24 cellular contexts compared by ENCODE assay signal in the genomic region with DNA sequence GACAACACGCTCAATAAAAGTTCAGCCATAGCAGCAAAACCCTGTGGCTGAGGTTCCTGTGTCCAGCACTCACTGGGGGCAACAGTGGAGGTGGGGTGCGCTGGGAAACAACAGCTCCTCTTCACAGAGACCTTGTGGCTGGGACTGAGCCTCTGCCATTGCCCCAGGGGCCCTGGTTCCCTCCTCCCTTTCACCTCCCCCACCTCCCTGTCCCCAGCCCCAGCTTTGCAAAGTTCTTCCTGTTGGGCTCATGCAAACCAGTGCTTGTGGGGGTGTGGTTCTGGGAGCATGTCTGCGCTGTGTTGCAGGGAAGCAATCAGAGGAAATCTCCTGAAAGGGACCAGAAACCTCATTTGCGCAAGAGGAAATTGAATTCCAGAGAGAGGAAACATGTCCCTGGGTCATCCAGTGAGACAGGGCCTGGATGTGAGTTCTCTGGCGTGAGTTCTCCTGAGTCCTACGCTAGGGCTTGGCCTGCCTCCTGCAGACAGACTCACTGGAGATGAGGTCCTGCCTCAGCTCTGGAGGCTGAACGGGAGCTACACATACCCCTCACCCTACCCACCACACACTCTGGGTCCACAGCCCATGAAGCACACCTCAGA. TPM values are rescaled to one million over a fixed set of nuclear protein-coding genes. Genes with fewer than 3 reads are reported as not detected.
"Had no signal": no experiment of that assay in that cellular context is flagged by ENCODE, and none has a peak within 500 bp of the region (broad histone marks: within the 10 kb centered on the region; RNA-seq: fewer than 3 reads in every experiment).

No MANE protein-coding gene starts in this region.

- H3K27ac Mint-ChIP-seq: activated naive CD4-positive, alpha-beta T cell treated with anti-CD3 and anti-CD28 coated beads, Interleukin-2, amount 50 U/mL, for 24 hours; nephron progenitor cell; progenitor cell of endocrine pancreas; stimulated activated effector memory CD8-positive, alpha-beta T cell treated with anti-CD3 and anti-CD28 coated beads, Interleukin-12 subunit alpha, Interleukin-12 subunit beta, amount 100 ng/mL, for 72 hours; T-helper 1 cell treated with Interleukin-12 subunit alpha and Interleukin-12 subunit beta and Interleukin-4 antibody, amounts not matched to agents 30 μg/mL and 1 μg/mL, for 36 hours; type B pancreatic cell had no signal

- H3K27me3 ChIP-seq: esophagus muscularis mucosa, testis had no signal

- H3K4me3 Mint-ChIP-seq: activated naive CD4-positive, alpha-beta T cell treated with anti-CD3 and anti-CD28 coated beads, Interleukin-2, amount 50 U/mL, for 24 hours; nephron progenitor cell; stimulated activated effector memory CD8-positive, alpha-beta T cell treated with anti-CD3 and anti-CD28 coated beads, Interleukin-12 subunit alpha, Interleukin-12 subunit beta, amount 100 ng/mL, for 72 hours; T-helper 1 cell treated with Interleukin-12 subunit alpha and Interleukin-12 subunit beta and Interleukin-4 antibody, amounts not matched to agents 30 μg/mL and 1 μg/mL, for 36 hours; type B pancreatic cell had no signal

- DNase-seq: activated CD4-positive, alpha-beta T cell treated with anti-CD3 and anti-CD28 coated beads, Interleukin-2, amount 50 U/mL, for 1 hour; activated CD4-positive, CD25-positive, alpha-beta regulatory T cell treated with anti-CD3 and anti-CD28 coated beads, Interleukin-2, amount 50 U/mL, for 72 hours; activated CD8-positive, alpha-beta memory T cell treated with anti-CD3 and anti-CD28 coated beads, Interleukin-2, amount 50 U/mL, for 4 hours; activated effector memory CD4-positive, alpha-beta T cell treated with anti-CD3 and anti-CD28 coated beads, Interleukin-2, amount 50 U/mL, for 16 hours; effector CD8-positive, alpha-beta T cell; left cardiac atrium; midbrain; stimulated activated CD4-positive, alpha-beta T cell treated with anti-CD3 and anti-CD28 coated beads, Interleukin-4, amount 100 ng/mL, for 24 hours; testis had no signal

- H3K36me3 ChIP-seq: breast epithelium, esophagus muscularis mucosa had no signal

- H3K9me3 ChIP-seq: breast epithelium, esophagus muscularis mucosa, testis had no signal

- H3K27ac ChIP-seq: breast epithelium, esophagus muscularis mucosa, testis had no signal

- H3K4me1 Mint-ChIP-seq: activated naive CD4-positive, alpha-beta T cell treated with anti-CD3 and anti-CD28 coated beads, Interleukin-2, amount 50 U/mL, for 24 hours; stimulated activated effector memory CD8-positive, alpha-beta T cell treated with anti-CD3 and anti-CD28 coated beads, Interleukin-12 subunit alpha, Interleukin-12 subunit beta, amount 100 ng/mL, for 72 hours had no signal

- H3K4me1 ChIP-seq: breast epithelium had no signal

- H3K36me3 Mint-ChIP-seq: activated naive CD4-positive, alpha-beta T cell treated with anti-CD3 and anti-CD28 coated beads, Interleukin-2, amount 50 U/mL, for 24 hours; stimulated activated effector memory CD8-positive, alpha-beta T cell treated with anti-CD3 and anti-CD28 coated beads, Interleukin-12 subunit alpha, Interleukin-12 subunit beta, amount 100 ng/mL, for 72 hours; type B pancreatic cell had no signal

- H3K27me3 Mint-ChIP-seq: activated naive CD4-positive, alpha-beta T cell treated with anti-CD3 and anti-CD28 coated beads, Interleukin-2, amount 50 U/mL, for 24 hours had no signal

- H3K4me3 ChIP-seq: breast epithelium, esophagus muscularis mucosa, lung, testis had no signal

- ATAC-seq: stimulated activated effector memory CD8-positive, alpha-beta T cell treated with anti-CD3 and anti-CD28 coated beads, Interleukin-12 subunit alpha, Interleukin-12 subunit beta, amount 100 ng/mL, for 72 hours had no signal

- H3K9me3 Mint-ChIP-seq: activated naive CD4-positive, alpha-beta T cell treated with anti-CD3 and anti-CD28 coated beads, Interleukin-2, amount 50 U/mL, for 24 hours; stimulated activated effector memory CD8-positive, alpha-beta T cell treated with anti-CD3 and anti-CD28 coated beads, Interleukin-12 subunit alpha, Interleukin-12 subunit beta, amount 100 ng/mL, for 72 hours; T-helper 1 cell treated with Interleukin-12 subunit alpha and Interleukin-12 subunit beta and Interleukin-4 antibody, amounts not matched to agents 30 μg/mL and 1 μg/mL, for 36 hours had no signal

RNA-seq across cellular contexts. Expression of gene FATE1, which starts 7.4 kb away (rescaled TPM):
- total RNA-seq: astrocyte, breast epithelium, cerebellum, endothelial cell of umbilical vein, esophagus muscularis mucosa, left cardiac atrium, progenitor cell of endocrine pancreas had no signal
- polyA plus RNA-seq: endothelial cell of umbilical vein had no signal

RNA-seq across cellular contexts. Expression of gene CNGA2, which starts 11.3 kb away (rescaled TPM):
- total RNA-seq: astrocyte, breast epithelium, cerebellum, endothelial cell of umbilical vein, esophagus muscularis mucosa, left cardiac atrium, lung, progenitor cell of endocrine pancreas, right cardiac atrium had no signal
- polyA plus RNA-seq: adipose tissue, endothelial cell of umbilical vein, lung, right cardiac atrium, small intestine had no signal

RNA-seq across cellular contexts. Expression of gene PRRG3, which starts 28.0 kb away (rescaled TPM):
- total RNA-seq: endothelial cell of umbilical vein had no signal
- polyA plus RNA-seq: endothelial cell of umbilical vein had no signal
